Comparison of ENCODE assay signal across 15 cellular contexts in the genomic region with DNA sequence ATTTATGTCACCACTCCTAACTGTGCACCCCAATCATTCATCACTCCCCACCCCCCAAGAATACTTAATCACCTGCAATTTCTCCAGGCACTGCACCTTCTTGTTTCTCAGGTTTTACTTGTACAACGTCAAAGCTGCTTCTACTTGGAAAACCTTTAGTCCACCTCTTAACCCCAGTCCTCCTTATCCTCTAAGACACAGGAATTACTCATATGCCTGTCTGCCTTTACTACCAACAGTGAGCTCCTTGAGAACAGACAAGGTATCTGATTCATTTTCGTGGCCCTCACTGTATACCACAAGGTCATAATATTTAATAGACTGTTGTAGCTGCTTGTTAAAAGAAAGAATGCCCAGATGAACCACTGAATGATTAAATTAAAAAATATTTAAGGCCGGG.
"Had no signal": no experiment of that assay in that cellular context is flagged by ENCODE, and none has a peak within 500 bp of the region (broad histone marks: within the 10 kb centered on the region; RNA-seq: fewer than 3 reads in every experiment).

No MANE protein-coding gene starts in this region.

- ATAC-seq: gastroesophageal sphincter; naive thymus-derived CD4-positive, alpha-beta T cell; psoas muscle; right lobe of liver; SK-N-SH treated with all-trans-retinoic acid at 6 μM for 48 hours had no signal

- H3K9me3 ChIP-seq: ascending aorta, gastroesophageal sphincter, psoas muscle, right lobe of liver, upper lobe of left lung had no signal

- H3K4me3 Mint-ChIP-seq: activated CD4-positive, alpha-beta T cell treated with anti-CD3 and anti-CD28 coated beads, Interleukin-2, amount 10 ng/mL, durations not matched to agents 7 days and 5 days; naive thymus-derived CD4-positive, alpha-beta T cell had no signal

- H3K27ac ChIP-seq: ascending aorta, gastroesophageal sphincter, psoas muscle, right lobe of liver, upper lobe of left lung had no signal

- H3K4me3 ChIP-seq: ascending aorta, gastroesophageal sphincter, lung, psoas muscle, right lobe of liver, upper lobe of left lung had no signal

- H3K4me1 ChIP-seq: ascending aorta, gastroesophageal sphincter, psoas muscle, right lobe of liver, upper lobe of left lung had no signal

- H3K27ac Mint-ChIP-seq: activated CD4-positive, alpha-beta T cell treated with anti-CD3 and anti-CD28 coated beads, Interleukin-2, amount 10 ng/mL, durations not matched to agents 7 days and 5 days had no signal

- H3K27me3 ChIP-seq: ascending aorta, right lobe of liver, upper lobe of left lung had no signal

- H3K9me3 Mint-ChIP-seq: activated CD4-positive, alpha-beta T cell treated with anti-CD3 and anti-CD28 coated beads, Interleukin-2, amount 10 ng/mL, durations not matched to agents 7 days and 5 days had no signal

- DNase-seq: activated CD4-positive, alpha-beta T cell treated with anti-CD3 and anti-CD28 coated beads, Interleukin-2, amount 10 ng/mL, durations not matched to agents 7 days and 5 days; activated CD4-positive, CD25-positive, alpha-beta regulatory T cell; activated CD8-positive, alpha-beta memory T cell treated with anti-CD3 and anti-CD28 coated beads for 24 hours; activated gamma-delta T cell treated with Interleukin-2 at 50 U/mL for 16 hours; kidney glomerular epithelial cell; naive thymus-derived CD4-positive, alpha-beta T cell; psoas muscle; right lobe of liver; stimulated activated naive CD4-positive, alpha-beta T cell treated with Interleukin-2 at 50 U/mL for 16 hours; T-helper 2 cell; upper lobe of left lung had no signal

- H3K27me3 Mint-ChIP-seq: activated CD4-positive, alpha-beta T cell treated with anti-CD3 and anti-CD28 coated beads, Interleukin-2, amount 10 ng/mL, durations not matched to agents 7 days and 5 days; naive thymus-derived CD4-positive, alpha-beta T cell had no signal

- H3K36me3 ChIP-seq: ascending aorta, gastroesophageal sphincter, right lobe of liver, upper lobe of left lung had no signal
